Comparison of ENCODE assay signal across 18 cellular contexts in the genomic region with DNA sequence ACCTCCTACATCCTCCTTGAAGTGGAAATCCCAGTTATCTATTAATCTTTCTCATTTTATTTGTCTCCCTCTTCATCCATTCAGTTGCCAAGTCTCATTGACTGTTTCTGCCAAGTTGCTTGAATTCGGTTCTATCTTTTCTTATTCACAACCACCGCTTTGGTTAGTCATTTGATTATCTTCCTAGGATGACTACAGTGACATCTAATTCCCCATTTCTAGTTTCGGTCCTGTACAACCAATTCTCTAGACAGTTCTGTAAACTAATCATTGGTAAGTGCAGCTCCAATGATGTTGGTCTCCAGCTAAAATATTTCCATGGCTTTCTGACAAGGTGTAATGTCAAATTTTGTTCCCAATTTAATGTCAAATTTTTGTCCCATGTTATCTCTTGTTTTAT.
"Had no signal": no experiment of that assay in that cellular context is flagged by ENCODE, and none has a peak within 500 bp of the region (broad histone marks: within the 10 kb centered on the region; RNA-seq: fewer than 3 reads in every experiment).

No MANE protein-coding gene starts in this region.

- H3K4me3 Mint-ChIP-seq: activated B cell treated with CpG ODN at 0.5 μM for 24 hours; activated CD4-positive, alpha-beta memory T cell treated with anti-CD3 and anti-CD28 coated beads, Interleukin-2, amount 10 ng/mL, durations not matched to agents 7 days and 5 days; activated CD8-positive, alpha-beta memory T cell treated with anti-CD3 and anti-CD28 coated beads, Interleukin-2, amount 10 ng/mL, durations not matched to agents 7 days and 5 days; activated naive CD8-positive, alpha-beta T cell treated with anti-CD3 and anti-CD28 coated beads for 36 hours; immature natural killer cell; natural killer cell had no signal

- H3K9me3 Mint-ChIP-seq: activated B cell treated with CpG ODN at 0.5 μM for 24 hours; activated CD4-positive, alpha-beta memory T cell treated with anti-CD3 and anti-CD28 coated beads, Interleukin-2, amount 10 ng/mL, durations not matched to agents 7 days and 5 days had no signal

- H3K27me3 ChIP-seq: gastroesophageal sphincter, heart right ventricle, upper lobe of right lung had no signal

- H3K4me3 ChIP-seq: gastroesophageal sphincter, heart right ventricle, upper lobe of right lung had no signal

- H3K27ac ChIP-seq: gastroesophageal sphincter, heart right ventricle, neutrophil, upper lobe of right lung had no signal

- H3K27ac Mint-ChIP-seq: activated B cell treated with CpG ODN at 0.5 μM for 24 hours; activated CD4-positive, alpha-beta memory T cell treated with anti-CD3 and anti-CD28 coated beads, Interleukin-2, amount 10 ng/mL, durations not matched to agents 7 days and 5 days; activated CD8-positive, alpha-beta memory T cell treated with anti-CD3 and anti-CD28 coated beads, Interleukin-2, amount 10 ng/mL, durations not matched to agents 7 days and 5 days; activated naive CD8-positive, alpha-beta T cell treated with anti-CD3 and anti-CD28 coated beads for 36 hours; immature natural killer cell; natural killer cell had no signal

- ATAC-seq: activated CD8-positive, alpha-beta memory T cell treated with anti-CD3 and anti-CD28 coated beads, Interleukin-2, amount 10 ng/mL, durations not matched to agents 7 days and 5 days; gastroesophageal sphincter; heart right ventricle; natural killer cell; upper lobe of right lung had no signal

- DNase-seq: activated B cell treated with CpG ODN at 0.5 μM for 24 hours; activated CD4-positive, alpha-beta memory T cell treated with anti-CD3 and anti-CD28 coated beads, Interleukin-2, amount 10 ng/mL, durations not matched to agents 7 days and 5 days; activated CD4-positive, alpha-beta T cell treated with anti-CD3 and anti-CD28 coated beads for 4 hours; activated CD8-positive, alpha-beta memory T cell treated with anti-CD3 and anti-CD28 coated beads, Interleukin-2, amount 10 ng/mL, durations not matched to agents 7 days and 5 days; activated naive CD8-positive, alpha-beta T cell treated with anti-CD3 and anti-CD28 coated beads for 36 hours; amniotic stem cell; effector CD4-positive, alpha-beta T cell; heart right ventricle; immature natural killer cell; mesendoderm; natural killer cell; stimulated activated CD4-positive, alpha-beta T cell treated with anti-CD3 and anti-CD28 coated beads, Interleukin-12 subunit alpha, Interleukin-12 subunit beta, amount 100 ng/mL, for 4 hours; stimulated activated CD4-positive, alpha-beta T cell treated with anti-CD3 and anti-CD28 coated beads, Interleukin-1b, Interleukin-23, amount 100 ng/mL, for 48 hours; stimulated activated CD8-positive, alpha-beta memory T cell treated with anti-CD3 and anti-CD28 coated beads, Interleukin-4, amount 100 ng/mL, for 48 hours; stimulated activated naive CD4-positive, alpha-beta T cell; upper lobe of right lung had no signal

- H3K36me3 Mint-ChIP-seq: activated CD8-positive, alpha-beta memory T cell treated with anti-CD3 and anti-CD28 coated beads, Interleukin-2, amount 10 ng/mL, durations not matched to agents 7 days and 5 days; activated naive CD8-positive, alpha-beta T cell treated with anti-CD3 and anti-CD28 coated beads for 36 hours; natural killer cell had no signal

- H3K27me3 Mint-ChIP-seq: activated CD4-positive, alpha-beta memory T cell treated with anti-CD3 and anti-CD28 coated beads, Interleukin-2, amount 10 ng/mL, durations not matched to agents 7 days and 5 days; activated CD8-positive, alpha-beta memory T cell treated with anti-CD3 and anti-CD28 coated beads, Interleukin-2, amount 10 ng/mL, durations not matched to agents 7 days and 5 days had no signal

- H3K4me1 ChIP-seq: gastroesophageal sphincter, heart right ventricle, upper lobe of right lung had no signal

- H3K9me3 ChIP-seq: gastroesophageal sphincter, neutrophil, upper lobe of right lung had no signal

- H3K4me1 Mint-ChIP-seq: activated B cell treated with CpG ODN at 0.5 μM for 24 hours; activated CD4-positive, alpha-beta memory T cell treated with anti-CD3 and anti-CD28 coated beads, Interleukin-2, amount 10 ng/mL, durations not matched to agents 7 days and 5 days; activated CD8-positive, alpha-beta memory T cell treated with anti-CD3 and anti-CD28 coated beads, Interleukin-2, amount 10 ng/mL, durations not matched to agents 7 days and 5 days; activated naive CD8-positive, alpha-beta T cell treated with anti-CD3 and anti-CD28 coated beads for 36 hours; immature natural killer cell; natural killer cell had no signal

- H3K36me3 ChIP-seq: gastroesophageal sphincter, heart right ventricle, neutrophil, upper lobe of right lung had no signal
